21 cellular contexts compared by ENCODE assay signal in genomic region chr7:135801877-135802276, GRCh38. TPM values are rescaled to one million over a fixed set of nuclear protein-coding genes. Genes with fewer than 3 reads are reported as not detected.
DNase-seq lines count a peak whose midpoint lies in the region; ATAC-seq and TF ChIP-seq lines count a peak whose summit lies in the region.
"Had no signal": no experiment of that assay in that cellular context is flagged by ENCODE, and none has a peak within 500 bp of the region (broad histone marks: within the 10 kb centered on the region; RNA-seq: fewer than 3 reads in every experiment).

No MANE protein-coding gene starts in this region.

- no peak for TF ChIP-seq POLR2A in breast epithelium (IDR thresholded peaks at IDR 0.05)

- no peak overlapping the region for H3K4me3 ChIP-seq in breast epithelium
- H3K4me3 ChIP-seq: GM12878, hepatocyte, K562 had no signal

- DNase-seq in DMS79 (lab: John Stamatoyannopoulos, UW) = peak; percentile 99
- DNase-seq in NCI-H1417 treated with DMSO at 0.1 percent for 48 hours (lab: John Stamatoyannopoulos, UW) = peak; percentile 28
- DNase-seq in NCI-H510A (lab: John Stamatoyannopoulos, UW) = peak; percentile 47
- peak; percentile 28 to 62 for DNase-seq in dermis microvascular lymphatic vessel endothelial cell (ENCODE audit: low read depth in 2 of 2)
- no peak for DNase-seq in breast epithelium (ENCODE audit: low spot score in 2 of 2)
- DNase-seq in stimulated activated CD8-positive, alpha-beta memory T cell treated with anti-CD3 and anti-CD28 coated beads, Interleukin-4, amount 100 ng/mL, for 48 hours = no peak
- DNase-seq: activated CD4-positive, alpha-beta T cell treated with anti-CD3 and anti-CD28 coated beads, Interleukin-2, amount 50 U/mL, for 1 hour; activated CD8-positive, alpha-beta memory T cell treated with anti-CD3 and anti-CD28 coated beads, Interleukin-2, amount 50 U/mL, for 48 hours; activated naive CD4-positive, alpha-beta T cell treated with anti-CD3 and anti-CD28 coated beads for 36 hours; CD8-positive, alpha-beta memory T cell; mesendoderm; natural killer cell; posterior cingulate gyrus; stimulated activated CD4-positive, alpha-beta T cell treated with anti-CD3 and anti-CD28 coated beads, Interleukin-4, amount 100 ng/mL, for 1 hour; SW 1271 had no signal

- no peaks in the 10 kb centered on the region for H3K27me3 ChIP-seq in breast epithelium
- H3K27me3 ChIP-seq: ascending aorta, hepatocyte had no signal

- no peaks in the 10 kb centered on the region for H3K4me1 ChIP-seq in breast epithelium

- TF ChIP-seq CTCF in breast epithelium (IDR thresholded peaks at IDR 0.05) = no peak

- no peaks in the 10 kb centered on the region for H3K36me3 ChIP-seq in breast epithelium
- H3K36me3 ChIP-seq: ascending aorta had no signal

- no peaks in the 10 kb centered on the region for H3K9me3 ChIP-seq in breast epithelium
- H3K9me3 ChIP-seq: ascending aorta had no signal

- H3K27ac ChIP-seq in breast epithelium = no peak overlapping the region
- H3K27ac ChIP-seq: ascending aorta, hepatocyte had no signal

- intact Hi-C loops in breast epithelium (cut with DNase I; ENCODE audit: low total_unique reads) = no loop called here

- ATAC-seq in activated CD4-positive, CD25-positive, alpha-beta regulatory T cell treated with anti-CD3 and anti-CD28 coated beads, Interleukin-2, amount 50 U/mL, for 24 hours = no peak
- no peak for ATAC-seq in esophagus mucosa

RNA-seq across cellular contexts. Expression of gene FAM180A, which starts 53.3 kb away (rescaled TPM):
- total RNA-seq in dermis microvascular lymphatic vessel endothelial cell = not detected in 2 replicates
- total RNA-seq in breast epithelium = 10 to 100 TPM in 1 of 3 donors, 1 to 10 TPM in 2; 5.2 to 11.9 (median 9.1) TPM
- 0.68 TPM for total RNA-seq in esophagus mucosa
- total RNA-seq: activated naive CD4-positive, alpha-beta T cell treated with anti-CD3 and anti-CD28 coated beads for 36 hours; CD8-positive, alpha-beta memory T cell; GM12878; hepatocyte; K562; natural killer cell had no signal

Comparison
In these comparisons a context has a peak if more than half of its experiments do, and no peak if none do; other contexts are left out.
1. DNase-seq: peak in DMS79 (single experiment), NCI-H1417 treated with DMSO at 0.1 percent for 48 hours (single experiment), NCI-H510A (single experiment) and dermis microvascular lymphatic vessel endothelial cell (2 of 2); none in breast epithelium (0 of 2) and stimulated activated CD8-positive, alpha-beta memory T cell treated with anti-CD3 and anti-CD28 coated beads, Interleukin-4, amount 100 ng/mL, for 48 hours (single experiment).